In genomic region chr7:151782598-151783448, GRCh38 we compare ENCODE assay signal across 8 cellular contexts.
DNase-seq lines count a peak whose midpoint lies in the region; ATAC-seq and TF ChIP-seq lines count a peak whose summit lies in the region.

No MANE protein-coding gene starts in this region.

- no peaks in the 10 kb centered on the region for H3K36me3 ChIP-seq in Panc1 (ENCODE audit: control insufficient read depth, insufficient read depth, low read length)
- no peaks in the 10 kb centered on the region for H3K36me3 ChIP-seq in neutrophil

- H3K27me3 Mint-ChIP-seq in activated T-helper 17 cell treated with anti-CD3 and anti-CD28 coated beads, Interleukin-2, amount 50 U/mL, for 72 hours = no peaks in the 10 kb centered on the region

- intact Hi-C loops in Panc1 (cut with micrococcal nuclease; ENCODE audit: unreplicated experiment) = loop anchor here (5.0 to 10.0 kb wide), 2 partner anchors 92 to 149 kb away; partner anchors contain the start of gene PRKAG2

- H3K4me3 ChIP-seq in AG09309 (ENCODE audit: control insufficient read depth, low read depth, low read length) (peak overlapping the region; percentile 33), Panc1 (ENCODE audit: low read depth in 2 of 2, low read length in 2 of 2) (peak overlapping the region; percentile 23 to 56), fibroblast of villous mesenchyme (ENCODE audit: low read depth, low read length) (peak overlapping the region; percentile 12), neutrophil (ENCODE audit: low read depth in 1 of 2, low read length in 1 of 2) (no peak overlapping the region)

- H3K27ac Mint-ChIP-seq in activated T-helper 17 cell treated with anti-CD3 and anti-CD28 coated beads, Interleukin-2, amount 50 U/mL, for 72 hours = peak overlapping the region; percentile 13

- CTCF ChIA-PET in Panc1 (lab: Charles Lee) = interaction anchor here (0.6 to 1.8 kb wide), 8 partner anchors 9 to 216 kb away, joined by 3 to 7 read pairs (median 4); no protein-coding TSS in a partner anchor

- no peaks in the 10 kb centered on the region for H3K4me1 ChIP-seq in Panc1 (ENCODE audit: control insufficient read depth, insufficient read depth, low read length)
- H3K4me1 ChIP-seq in neutrophil (ENCODE audit: control insufficient read depth in 1 of 2, insufficient read depth in 1 of 2, low read depth in 1 of 2, low read length in 1 of 2) = peaks cover 8 to 11% of the 10 kb centered on the region in 2 experiments

- H3K27ac ChIP-seq in Panc1 (ENCODE audit: low read length) (no peak overlapping the region), neutrophil (no peak overlapping the region)

- H3K4me1 Mint-ChIP-seq in activated T-helper 17 cell treated with anti-CD3 and anti-CD28 coated beads, Interleukin-2, amount 50 U/mL, for 72 hours = peaks cover 9% of the 10 kb centered on the region

- H3K9me3 ChIP-seq in Panc1 (ENCODE audit: control insufficient read depth, insufficient read depth, low read depth, low read length) (no peaks in the 10 kb centered on the region), neutrophil (no peaks in the 10 kb centered on the region)

- ATAC-seq in GM19025 (IDR thresholded peaks at IDR 0.05; ENCODE audit: low read depth, unreplicated experiment) (peak; percentile 76), HG03159 (IDR thresholded peaks at IDR 0.05; ENCODE audit: unreplicated experiment) (peak; percentile 88), Panc1 (peak; percentile 92)
- peak; percentile 93 for ATAC-seq in activated T-helper 17 cell treated with anti-CD3 and anti-CD28 coated beads, Interleukin-2, amount 50 U/mL, for 72 hours (replicated peaks)

- POLR2A ChIA-PET in Panc1 (lab: Charles Lee) = interaction anchor here (0.6 to 0.7 kb wide), 3 partner anchors 23 to 161 kb away, joined by 3 to 4 read pairs (median 3); no protein-coding TSS in a partner anchor

- H3K36me3 Mint-ChIP-seq in activated T-helper 17 cell treated with anti-CD3 and anti-CD28 coated beads, Interleukin-2, amount 50 U/mL, for 72 hours (ENCODE audit: low read depth) = peaks cover 6% of the 10 kb centered on the region

- no TSS peak for BruUV-seq in Panc1 (replicated peaks; lab: Mats Ljungman, UMichigan)

- H3K27me3 ChIP-seq in Panc1 (ENCODE audit: control insufficient read depth, insufficient read depth, low read length) (no peaks in the 10 kb centered on the region), neutrophil (peaks cover 9% of the 10 kb centered on the region)

- in situ Hi-C loops in Panc1 (cut with HindIII; ENCODE audit: low pct_unique_long_range_greater_than_20kb, low sequenced_read_pairs) = no loop called here

- peak; percentile 82 for TF ChIP-seq CTCF in AG09309 (IDR thresholded peaks at IDR 0.05; ENCODE audit: control insufficient read depth, insufficient read depth, low read depth, low read length, missing control alignments)
- TF ChIP-seq CTCF in Panc1 (IDR thresholded peaks at IDR 0.05) = peak; percentile 99
- peak; percentile 92 for TF ChIP-seq CTCF in fibroblast of villous mesenchyme (IDR thresholded peaks at IDR 0.05; ENCODE audit: insufficient read depth, low read depth, low read length)
- peak; percentile 59 for TF ChIP-seq CTCF in neutrophil (IDR thresholded peaks at IDR 0.05)

- peak overlapping the region; percentile 65 for H3K4me3 Mint-ChIP-seq in activated T-helper 17 cell treated with anti-CD3 and anti-CD28 coated beads, Interleukin-2, amount 50 U/mL, for 72 hours

- DNase-seq in AG09309 (ENCODE audit: low read depth) (no peak), Panc1 (ENCODE audit: low read depth, low spot score) (peak; percentile 32), fibroblast of villous mesenchyme (ENCODE audit: low read depth) (peak; percentile 47), superior temporal gyrus (ENCODE audit: extremely low spot score) (peak; percentile 55)

- no peaks in the 10 kb centered on the region for H3K9me3 Mint-ChIP-seq in activated T-helper 17 cell treated with anti-CD3 and anti-CD28 coated beads, Interleukin-2, amount 50 U/mL, for 72 hours

Comparison
In these comparisons a context has a peak if more than half of its experiments do, and no peak if none do; other contexts are left out.
1. H3K4me3 ChIP-seq: peak in AG09309 (single experiment), Panc1 (2 of 2) and fibroblast of villous mesenchyme (single experiment); none in neutrophil (0 of 2).
2. Peak in every context shown above with its lines, with median percentiles within 50 percentile points of each other: CTCF ChIP-seq and ATAC-seq.